In the genomic region with DNA sequence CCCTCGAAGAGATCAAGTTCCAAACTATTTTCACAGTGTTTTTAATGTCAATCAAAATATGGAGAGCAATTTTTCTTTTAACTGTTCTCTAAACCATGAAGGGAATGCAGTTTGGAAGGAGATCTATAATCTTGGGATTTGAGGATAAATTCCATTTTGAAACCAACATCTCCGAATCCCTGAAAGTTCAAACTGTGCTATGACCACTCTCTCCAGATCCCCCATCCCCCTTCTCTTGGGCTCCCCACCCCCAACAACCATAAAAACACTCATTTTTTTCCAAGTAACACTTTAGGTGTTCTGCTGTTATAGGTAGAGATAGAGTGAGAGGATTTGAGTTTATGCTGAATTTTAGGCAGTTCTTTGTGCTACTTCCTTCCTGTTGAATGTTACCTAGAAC, we compare ENCODE assay signal across 10 cellular contexts. TPM values are rescaled to one million over a fixed set of nuclear protein-coding genes. Genes with fewer than 3 reads are reported as not detected.
DNase-seq lines count a peak whose midpoint lies in the region; ATAC-seq and TF ChIP-seq lines count a peak whose summit lies in the region.
"Had no signal": no experiment of that assay in that cellular context is flagged by ENCODE, and none has a peak within 500 bp of the region (broad histone marks: within the 10 kb centered on the region; RNA-seq: fewer than 3 reads in every experiment).

No MANE protein-coding gene starts in this region.

- H3K36me3 ChIP-seq in endodermal cell (ENCODE audit: control insufficient read depth, insufficient read depth, low read length) = peaks cover 11% of the 10 kb centered on the region
- peaks cover 13% of the 10 kb centered on the region for H3K36me3 ChIP-seq in muscle layer of colon (ENCODE audit: insufficient read depth, low read length)
- H3K36me3 ChIP-seq in upper lobe of left lung = peaks cover 0 to 3% (median 0%) of the 10 kb centered on the region in 4 donors

- H3K4me1 ChIP-seq in endodermal cell (ENCODE audit: control insufficient read depth, insufficient read depth, low read length) (no peaks in the 10 kb centered on the region), muscle layer of colon (ENCODE audit: insufficient read depth, low read length) (peaks cover 39% of the 10 kb centered on the region), upper lobe of left lung (peaks cover 8 to 22% (median 19%) of the 10 kb centered on the region in 4 donors)

- no peak overlapping the region for H3K4me3 Mint-ChIP-seq in activated CD4-positive, alpha-beta T cell treated with anti-CD3 and anti-CD28 coated beads, Interleukin-2, amount 10 ng/mL, durations not matched to agents 7 days and 5 days
- peak overlapping the region; percentile 68 for H3K4me3 Mint-ChIP-seq in endodermal cell

- no peak for TF ChIP-seq POLR2A in upper lobe of left lung (IDR thresholded peaks at IDR 0.05)

- peak overlapping the region; percentile 10 for H3K27ac Mint-ChIP-seq in activated CD4-positive, alpha-beta T cell treated with anti-CD3 and anti-CD28 coated beads, Interleukin-2, amount 10 ng/mL, durations not matched to agents 7 days and 5 days
- peak overlapping the region; percentile 81 for H3K27ac Mint-ChIP-seq in endodermal cell

- TF ChIP-seq EP300 in upper lobe of left lung (IDR thresholded peaks at IDR 0.05) = no peak

- no peaks in the 10 kb centered on the region for H3K27me3 ChIP-seq in endodermal cell (ENCODE audit: control insufficient read depth, insufficient read depth, low read length, poor library complexity, severe bottlenecking)
- no peaks in the 10 kb centered on the region for H3K27me3 ChIP-seq in muscle layer of colon (ENCODE audit: control insufficient read depth in 1 of 2, insufficient read depth in 2 of 2, low read length in 2 of 2)
- H3K27me3 ChIP-seq in upper lobe of left lung = no peaks in the 10 kb centered on the region

- H3K4me3 ChIP-seq in endodermal cell (ENCODE audit: low read length) (peak overlapping the region; percentile 93), muscle layer of colon (ENCODE audit: low read depth in 1 of 2, low read length in 2 of 2) (peak overlapping the region; percentile 75 to 82), upper lobe of left lung (peak overlapping the region; percentile 38 to 56 (median 52))
- H3K4me3 ChIP-seq: K562 had no signal

- POLR2A ChIA-PET in activated CD4-positive, alpha-beta T cell treated with anti-CD3 and anti-CD28 coated beads, Interleukin-2, amount 10 ng/mL, durations not matched to agents 7 days and 5 days (lab: Charles Lee) = no interaction called here

- DNase-seq in activated CD4-positive, alpha-beta T cell treated with anti-CD3 and anti-CD28 coated beads, Interleukin-2, amount 10 ng/mL, durations not matched to agents 7 days and 5 days = no peak
- no peak for DNase-seq in activated CD4-positive, alpha-beta T cell treated with anti-CD3 and anti-CD28 coated beads, Interleukin-2, amount 50 U/mL, for 4 hours
- DNase-seq in endodermal cell (no peak), upper lobe of left lung (no peak), COLO829 (ENCODE audit: low spot score) (no peak), mesenteric fat pad (ENCODE audit: low spot score) (no peak)
- DNase-seq: NCI-H2171 had no signal

- no peak overlapping the region for H3K27ac ChIP-seq in endodermal cell (ENCODE audit: low read depth, low read length)
- peak overlapping the region; percentile 97 for H3K27ac ChIP-seq in muscle layer of colon (ENCODE audit: low read depth, low read length)
- peak overlapping the region; percentile 62 to 74 (median 71) for H3K27ac ChIP-seq in upper lobe of left lung

- H3K9me3 ChIP-seq in endodermal cell (ENCODE audit: control insufficient read depth, low read length) (no peaks in the 10 kb centered on the region), muscle layer of colon (ENCODE audit: low read length) (no peaks in the 10 kb centered on the region), upper lobe of left lung (no peaks in the 10 kb centered on the region)

- H3K4me1 Mint-ChIP-seq in activated CD4-positive, alpha-beta T cell treated with anti-CD3 and anti-CD28 coated beads, Interleukin-2, amount 10 ng/mL, durations not matched to agents 7 days and 5 days = peaks cover 6% of the 10 kb centered on the region
- H3K4me1 Mint-ChIP-seq in endodermal cell = peaks cover 38% of the 10 kb centered on the region

- no peaks in the 10 kb centered on the region for H3K36me3 Mint-ChIP-seq in activated CD4-positive, alpha-beta T cell treated with anti-CD3 and anti-CD28 coated beads, Interleukin-2, amount 10 ng/mL, durations not matched to agents 7 days and 5 days (ENCODE audit: low read depth)
- no peaks in the 10 kb centered on the region for H3K36me3 Mint-ChIP-seq in endodermal cell (ENCODE audit: low read depth)

- TF ChIP-seq CTCF in endodermal cell (conservative IDR thresholded peaks at IDR 0.05) = no peak
- no peak for TF ChIP-seq CTCF in upper lobe of left lung (IDR thresholded peaks at IDR 0.05)

- H3K9ac ChIP-seq in endodermal cell (ENCODE audit: extremely low read depth, low read length, poor library complexity, severe bottlenecking) (peak overlapping the region; percentile 90), muscle layer of colon (ENCODE audit: low read length) (peak overlapping the region; percentile 88)

- CTCF ChIA-PET in activated CD4-positive, alpha-beta T cell treated with anti-CD3 and anti-CD28 coated beads, Interleukin-2, amount 10 ng/mL, durations not matched to agents 7 days and 5 days (lab: Charles Lee) = no interaction called here

- no peaks in the 10 kb centered on the region for H3K27me3 Mint-ChIP-seq in activated CD4-positive, alpha-beta T cell treated with anti-CD3 and anti-CD28 coated beads, Interleukin-2, amount 10 ng/mL, durations not matched to agents 7 days and 5 days
- peaks cover 2% of the 10 kb centered on the region for H3K27me3 Mint-ChIP-seq in endodermal cell (ENCODE audit: insufficient read depth)

- WGBS in endodermal cell (ENCODE audit: insufficient coverage in 1 of 2, insufficient read length in 1 of 2), 2 experiments = 63% methylated on average over 2 of the region's 2 CpGs; no CpG with 5 or more reads in 1 of the 2 experiments
- 44 to 45% methylated on average over 2 of the region's 2 CpGs for WGBS in upper lobe of left lung, 2 donors

- no peaks in the 10 kb centered on the region for H3K9me3 Mint-ChIP-seq in activated CD4-positive, alpha-beta T cell treated with anti-CD3 and anti-CD28 coated beads, Interleukin-2, amount 10 ng/mL, durations not matched to agents 7 days and 5 days
- no peaks in the 10 kb centered on the region for H3K9me3 Mint-ChIP-seq in endodermal cell

- ATAC-seq in upper lobe of left lung (ENCODE audit: low FRiP score in 2 of 2) (no peak), HG03457 (IDR thresholded peaks at IDR 0.05; ENCODE audit: unreplicated experiment) (no peak)
- ATAC-seq: K562 had no signal

RNA-seq across cellular contexts. Expression of gene CALD1, which starts 1.7 kb away (rescaled TPM):
- total RNA-seq in activated CD4-positive, alpha-beta T cell treated with anti-CD3 and anti-CD28 coated beads, Interleukin-2, amount 10 ng/mL, durations not matched to agents 7 days and 5 days = under 1 TPM; 0.10 to 0.17 TPM
- total RNA-seq in endodermal cell (100 to 1,000 TPM; 111 to 132 TPM), upper lobe of left lung (100 to 1,000 TPM in 5 of 6 donors, 10 to 100 TPM in 1; 98.6 to 156 (median 124) TPM), mesenteric fat pad (227 TPM)
- 142 TPM for polyA plus RNA-seq in endodermal cell (2013, experiment 1 of 2)
- polyA plus RNA-seq in endodermal cell (2013, experiment 2 of 2) = 153 TPM
- polyA plus RNA-seq: K562 had no signal

Comparison
In these comparisons a context has a peak if more than half of its experiments do, and no peak if none do; other contexts are left out.
1. RNA of gene CALD1, which starts 1.7 kb away (total RNA-seq): 227 TPM in mesenteric fat pad (single experiment), 111 to 132 TPM in endodermal cell and 98.6 to 156 TPM in upper lobe of left lung; 0.10 to 0.17 TPM in activated CD4-positive, alpha-beta T cell treated with anti-CD3 and anti-CD28 coated beads, Interleukin-2, amount 10 ng/mL, durations not matched to agents 7 days and 5 days; every median in the first group is over 10 times any median in the second.
2. Peak in every context shown above with its lines, with median percentiles within 50 percentile points of each other: H3K4me3 ChIP-seq.